Comparison of ENCODE assay signal across 13 cellular contexts in genomic region chr2:226431301-226431955, GRCh38.
DNase-seq lines count a peak whose midpoint lies in the region; ATAC-seq and TF ChIP-seq lines count a peak whose summit lies in the region.
"Had no signal": no experiment of that assay in that cellular context is flagged by ENCODE, and none has a peak within 500 bp of the region (broad histone marks: within the 10 kb centered on the region; RNA-seq: fewer than 3 reads in every experiment).

No MANE protein-coding gene starts in this region.

- no peaks in the 10 kb centered on the region for H3K27me3 Mint-ChIP-seq in osteocyte (ENCODE audit: unreplicated experiment)
- peaks cover 29% of the 10 kb centered on the region for H3K27me3 Mint-ChIP-seq in activated T-helper 17 cell treated with anti-CD3 and anti-CD28 coated beads, Interleukin-2, amount 50 U/mL, for 72 hours

- DNase-seq in ELR (ENCODE audit: low read depth) (peak; percentile 92), NCI-H226 (peak; percentile 41), epithelial cell of esophagus (ENCODE audit: low read depth) (peak; percentile 52), osteocyte (ENCODE audit: extremely low spot score, unreplicated experiment) (no peak), HuH-7.5 (ENCODE audit: low spot score) (no peak), head of caudate nucleus (no peak)
- DNase-seq: activated CD4-positive, alpha-beta T cell treated with anti-CD3 and anti-CD28 coated beads for 4 hours; left colon; NCI-H2081 treated with DMSO at 0.1 percent for 48 hours; substantia nigra had no signal

- ATAC-seq in activated T-helper 17 cell treated with anti-CD3 and anti-CD28 coated beads, Interleukin-2, amount 50 U/mL, for 72 hours (replicated peaks), result no peak
- ATAC-seq in GM18858 (IDR thresholded peaks at IDR 0.05; ENCODE audit: unreplicated experiment), result no peak
- ATAC-seq: left colon had no signal

- intact Hi-C loops in head of caudate nucleus (cut with DNase I), result no loop called here

- no peak overlapping the region for H3K4me3 ChIP-seq in epithelial cell of esophagus (ENCODE audit: low read length)

- peaks cover 49% of the 10 kb centered on the region for H3K4me1 Mint-ChIP-seq in osteocyte (ENCODE audit: unreplicated experiment)
- H3K4me1 Mint-ChIP-seq in activated T-helper 17 cell treated with anti-CD3 and anti-CD28 coated beads, Interleukin-2, amount 50 U/mL, for 72 hours, result no peaks in the 10 kb centered on the region

- TF ChIP-seq CTCF in epithelial cell of esophagus (IDR thresholded peaks at IDR 0.05; ENCODE audit: insufficient read depth, low read depth, low read length, missing control alignments), result no peak
- no peak for TF ChIP-seq CTCF in osteocyte (IDR thresholded peaks at IDR 0.05)

- H3K36me3 Mint-ChIP-seq in osteocyte (ENCODE audit: unreplicated experiment), result no peaks in the 10 kb centered on the region
- no peaks in the 10 kb centered on the region for H3K36me3 Mint-ChIP-seq in activated T-helper 17 cell treated with anti-CD3 and anti-CD28 coated beads, Interleukin-2, amount 50 U/mL, for 72 hours (ENCODE audit: low read depth)
- H3K36me3 Mint-ChIP-seq: activated naive CD8-positive, alpha-beta T cell had no signal

- no peak overlapping the region for H3K4me3 Mint-ChIP-seq in osteocyte (ENCODE audit: unreplicated experiment)
- no peak overlapping the region for H3K4me3 Mint-ChIP-seq in activated T-helper 17 cell treated with anti-CD3 and anti-CD28 coated beads, Interleukin-2, amount 50 U/mL, for 72 hours
- H3K4me3 Mint-ChIP-seq: activated naive CD8-positive, alpha-beta T cell had no signal

- no peaks in the 10 kb centered on the region for H3K9me3 Mint-ChIP-seq in osteocyte (ENCODE audit: unreplicated experiment)
- H3K9me3 Mint-ChIP-seq in activated T-helper 17 cell treated with anti-CD3 and anti-CD28 coated beads, Interleukin-2, amount 50 U/mL, for 72 hours, result no peaks in the 10 kb centered on the region

- H3K27ac Mint-ChIP-seq in osteocyte (ENCODE audit: unreplicated experiment), result peak overlapping the region; percentile 60
- H3K27ac Mint-ChIP-seq in activated T-helper 17 cell treated with anti-CD3 and anti-CD28 coated beads, Interleukin-2, amount 50 U/mL, for 72 hours, result no peak overlapping the region
- H3K27ac Mint-ChIP-seq: activated naive CD8-positive, alpha-beta T cell had no signal

Comparison
In these comparisons a context has a peak if more than half of its experiments do, and no peak if none do; other contexts are left out.
1. DNase-seq: peak in ELR (single experiment), NCI-H226 (single experiment) and epithelial cell of esophagus (single experiment); none in osteocyte (single experiment), HuH-7.5 (single experiment) and head of caudate nucleus (0 of 42).